ENCODE assay signal across 24 cellular contexts in genomic region chr10:124890225-124890624, GRCh38.
"Had no signal": no experiment of that assay in that cellular context is flagged by ENCODE, and none has a peak within 500 bp of the region (broad histone marks: within the 10 kb centered on the region; RNA-seq: fewer than 3 reads in every experiment).

No MANE protein-coding gene starts in this region.

- H3K9ac ChIP-seq: KMS-11, SK-N-SH had no signal

- H3K4me1 ChIP-seq: ascending aorta, body of pancreas, Peyer's patch, SJCRH30 had no signal

- H3K9me3 ChIP-seq: ascending aorta, body of pancreas, Peyer's patch, SJCRH30, SK-N-SH had no signal

- ATAC-seq: activated CD8-positive, alpha-beta T cell treated with anti-CD3 and anti-CD28 coated beads, Interleukin-2, amount 10 ng/mL, durations not matched to agents 7 days and 5 days; body of pancreas; WTC11 had no signal

- H3K4me2 ChIP-seq: KMS-11, SK-N-SH had no signal

- H3K4me3 ChIP-seq: ascending aorta, body of pancreas, Peyer's patch, SJCRH30 had no signal

- H3K9me2 ChIP-seq: SK-N-SH had no signal

- H3K36me3 ChIP-seq: ascending aorta, Peyer's patch, SJCRH30 had no signal

- H3K27me3 ChIP-seq: ascending aorta, body of pancreas, Peyer's patch, SJCRH30 had no signal

- DNase-seq: activated CD4-positive, alpha-beta T cell treated with anti-CD3 and anti-CD28 coated beads for 48 hours; activated CD4-positive, alpha-beta T cell treated with anti-CD3 and anti-CD28 coated beads, Interleukin-2, amount 50 U/mL, for 4 hours; activated CD4-positive, CD25-positive, alpha-beta regulatory T cell treated with anti-CD3 and anti-CD28 coated beads, Interleukin-2, amount 50 U/mL, for 72 hours; activated CD8-positive, alpha-beta memory T cell treated with anti-CD3 and anti-CD28 coated beads, Interleukin-2, amount 50 U/mL, for 48 hours; activated CD8-positive, alpha-beta T cell treated with anti-CD3 and anti-CD28 coated beads, Interleukin-2, amount 10 ng/mL, durations not matched to agents 7 days and 5 days; activated naive CD4-positive, alpha-beta T cell treated with anti-CD3 and anti-CD28 coated beads, Interleukin-2, amount 50 U/mL, for 16 hours; activated naive CD8-positive, alpha-beta T cell treated with anti-CD3 and anti-CD28 coated beads, Interleukin-2, amount 10 ng/mL, durations not matched to agents 7 days and 5 days; activated T-cell treated with anti-CD3 and anti-CD28 coated beads, Interleukin-2, amount 50 U/mL, for 1 hour; amniotic stem cell; body of pancreas; NCI-H1105; NCI-H1436; NCI-H1694 treated with DMSO at 0.1 percent for 48 hours; NCI-H2081 treated with DMSO at 0.1 percent for 48 hours; NCI-H446; NCI-H524; Peyer's patch; Right ventricle myocardium superior; SJCRH30; SK-N-SH had no signal

- H3K27ac ChIP-seq: ascending aorta, body of pancreas, KMS-11, Peyer's patch, RWPE1, SJCRH30 had no signal
